ENCODE assay signal across 20 cellular contexts in the genomic region with DNA sequence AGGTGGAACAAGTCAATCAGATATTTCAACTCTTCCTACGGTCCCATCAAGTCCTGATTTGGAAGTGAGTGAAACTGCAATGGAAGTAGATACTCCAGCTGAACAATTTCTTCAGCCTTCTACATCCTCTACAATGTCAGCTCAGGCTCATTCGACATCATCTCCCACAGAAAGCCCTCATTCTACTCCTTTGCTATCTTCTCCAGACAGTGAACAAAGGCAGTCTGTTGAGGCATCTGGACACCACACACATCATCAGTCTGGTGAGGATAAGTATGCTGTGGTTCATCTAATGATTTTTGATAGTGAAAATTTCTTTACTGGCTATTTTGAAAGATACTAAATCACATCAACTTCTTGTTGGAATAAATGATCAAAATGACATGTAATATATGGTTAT.
DNase-seq lines count a peak whose midpoint lies in the region; ATAC-seq and TF ChIP-seq lines count a peak whose summit lies in the region.
"Had no signal": no experiment of that assay in that cellular context is flagged by ENCODE, and none has a peak within 500 bp of the region (broad histone marks: within the 10 kb centered on the region; RNA-seq: fewer than 3 reads in every experiment).

No MANE protein-coding gene starts in this region.

- DNase-seq in DMS 273 (lab: John Stamatoyannopoulos, UW; ENCODE audit: unreplicated experiment) (peak; percentile 7), DMS 273 treated with DMSO at 0.1 percent for 48 hours (lab: John Stamatoyannopoulos, UW) (no peak), RPMI7951 (ENCODE audit: low read depth) (peak; percentile 13), globus pallidus (ENCODE audit: low spot score) (peak; percentile 55), sciatic nerve (ENCODE audit: low spot score) (no peak), SW 1271 (lab: John Stamatoyannopoulos, UW) (no peak), GM10266 (ENCODE audit: extremely low spot score) (no peak), NCI-H1048 (lab: John Stamatoyannopoulos, UW) (no peak)
- DNase-seq: BE2C; CD4-positive, alpha-beta T cell; DND-41; KBM-7; MV-4-11; NCI-H1436; NCI-H2081 treated with DMSO at 0.1 percent for 48 hours; NCI-H524 treated with DMSO at 0.1 percent for 48 hours; RPMI8226; SJCRH30 had no signal

- peak; percentile 42 for ATAC-seq in sciatic nerve
- ATAC-seq: GM12878, GM23338 had no signal

- TF ChIP-seq CTCF in GM10266 (IDR thresholded peaks at IDR 0.05; ENCODE audit: control insufficient read depth, insufficient read depth, low read depth, missing control alignments) = no peak

- intact Hi-C loops in sciatic nerve (cut with DNase I) = no loop called here

Comparison
In these comparisons a context has a peak if more than half of its experiments do, and no peak if none do; other contexts are left out.
1. DNase-seq: peak in DMS 273 (single experiment), RPMI7951 (single experiment) and globus pallidus (single experiment); none in DMS 273 treated with DMSO at 0.1 percent for 48 hours (single experiment), sciatic nerve (single experiment), SW 1271 (0 of 2), GM10266 (single experiment) and NCI-H1048 (single experiment).